3 cellular contexts compared by ENCODE assay signal in the genomic region with DNA sequence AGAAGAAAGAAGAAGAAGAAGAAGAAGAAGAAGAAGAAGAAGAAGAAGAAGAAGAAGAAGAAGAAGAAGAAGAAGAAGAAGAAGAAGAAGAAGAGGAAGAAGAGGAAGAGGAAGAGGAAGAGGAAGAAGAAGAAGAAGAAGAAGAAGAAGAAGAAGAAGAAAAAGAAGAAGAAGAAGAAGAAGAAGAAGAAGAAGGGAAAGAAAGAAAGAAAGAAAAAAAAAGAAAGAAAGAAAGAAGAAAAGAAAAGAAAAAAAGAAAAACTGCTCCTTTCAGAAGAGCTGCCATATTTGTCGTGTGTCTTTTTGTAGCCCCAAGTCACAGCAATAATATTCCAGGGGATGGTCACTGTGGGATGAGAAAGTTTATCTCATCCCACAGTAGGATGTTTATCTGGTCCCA.
TF ChIP-seq lines count a peak whose summit lies in the region.

No MANE protein-coding gene starts in this region.

TF ChIP-seq in HEK293, 187 proteins besides CTCF, POLR2A, EP300 and RAD21:
- TF ChIP-seq, protein P1, sequence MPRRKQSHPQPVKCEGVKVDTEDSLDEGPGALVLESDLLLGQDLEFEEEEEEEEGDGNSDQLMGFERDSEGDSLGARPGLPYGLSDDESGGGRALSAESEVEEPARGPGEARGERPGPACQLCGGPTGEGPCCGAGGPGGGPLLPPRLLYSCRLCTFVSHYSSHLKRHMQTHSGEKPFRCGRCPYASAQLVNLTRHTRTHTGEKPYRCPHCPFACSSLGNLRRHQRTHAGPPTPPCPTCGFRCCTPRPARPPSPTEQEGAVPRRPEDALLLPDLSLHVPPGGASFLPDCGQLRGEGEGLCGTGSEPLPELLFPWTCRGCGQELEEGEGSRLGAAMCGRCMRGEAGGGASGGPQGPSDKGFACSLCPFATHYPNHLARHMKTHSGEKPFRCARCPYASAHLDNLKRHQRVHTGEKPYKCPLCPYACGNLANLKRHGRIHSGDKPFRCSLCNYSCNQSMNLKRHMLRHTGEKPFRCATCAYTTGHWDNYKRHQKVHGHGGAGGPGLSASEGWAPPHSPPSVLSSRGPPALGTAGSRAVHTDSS (tag by site-specific recombination; IDR thresholded peaks at IDR 0.05): peak; percentile 73; the same call in 1 of the 2 replicates

TF ChIP-seq in WTC11, 78 proteins besides CTCF, POLR2A, EP300 and RAD21:
- TF ChIP-seq, protein P2, sequence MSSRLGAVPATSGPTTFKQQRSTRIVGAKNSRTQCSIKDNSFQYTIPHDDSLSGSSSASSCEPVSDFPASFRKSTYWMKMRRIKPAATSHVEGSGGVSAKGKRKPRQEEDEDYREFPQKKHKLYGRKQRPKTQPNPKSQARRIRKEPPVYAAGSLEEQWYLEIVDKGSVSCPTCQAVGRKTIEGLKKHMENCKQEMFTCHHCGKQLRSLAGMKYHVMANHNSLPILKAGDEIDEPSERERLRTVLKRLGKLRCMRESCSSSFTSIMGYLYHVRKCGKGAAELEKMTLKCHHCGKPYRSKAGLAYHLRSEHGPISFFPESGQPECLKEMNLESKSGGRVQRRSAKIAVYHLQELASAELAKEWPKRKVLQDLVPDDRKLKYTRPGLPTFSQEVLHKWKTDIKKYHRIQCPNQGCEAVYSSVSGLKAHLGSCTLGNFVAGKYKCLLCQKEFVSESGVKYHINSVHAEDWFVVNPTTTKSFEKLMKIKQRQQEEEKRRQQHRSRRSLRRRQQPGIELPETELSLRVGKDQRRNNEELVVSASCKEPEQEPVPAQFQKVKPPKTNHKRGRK (CRISPR knock-in tag; IDR thresholded peaks at IDR 0.05; ENCODE audit: borderline replicate concordance): 0 out of 2 replicates have a peak, but pooled peaks have one; percentile 25
TF ChIP-seq in WTC11: peak in this region for 1; not testable (repeated sequence) for 77.

TF ChIP-seq in K562, 482 proteins besides CTCF, POLR2A, EP300 and RAD21:
- TF ChIP-seq, protein P2 (tag; IDR thresholded peaks at IDR 0.05): peak; percentile 90
TF ChIP-seq in K562: peak in this region for 1; not testable (repeated sequence) for 481.
